In the genomic region with DNA sequence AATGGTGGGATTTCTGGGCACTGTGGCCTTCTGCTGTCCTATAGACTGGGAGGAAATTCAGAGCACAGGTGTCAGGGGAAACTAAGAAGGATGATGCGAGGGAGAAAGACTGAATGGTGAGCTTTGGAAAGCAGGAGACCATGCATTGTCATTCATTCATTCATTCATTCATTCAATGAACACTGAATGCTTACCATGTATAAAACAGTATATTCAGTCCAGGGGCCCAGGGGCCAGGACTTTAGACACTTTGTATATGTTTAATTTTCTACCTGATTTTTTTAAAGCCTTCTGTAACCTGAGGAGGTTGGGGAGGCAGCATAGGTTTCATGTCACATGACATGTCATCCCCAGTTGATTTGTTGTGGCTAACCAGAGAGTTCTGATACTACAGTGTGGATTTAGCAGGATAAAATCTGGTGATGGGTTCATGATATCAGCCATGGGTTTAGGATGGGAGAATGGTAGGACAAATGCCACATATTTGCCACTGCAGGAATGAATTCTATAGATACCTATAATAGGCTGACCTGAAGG, we compare ENCODE assay signal across 15 cellular contexts.
"Had no signal": no experiment of that assay in that cellular context is flagged by ENCODE, and none has a peak within 500 bp of the region (broad histone marks: within the 10 kb centered on the region; RNA-seq: fewer than 3 reads in every experiment).

No MANE protein-coding gene starts in this region.

- H3K9me3 ChIP-seq: neutrophil, right atrium auricular region had no signal

- H3K4me1 Mint-ChIP-seq: naive thymus-derived CD4-positive, alpha-beta T cell had no signal

- H3K36me3 ChIP-seq: right atrium auricular region had no signal

- H3K4me3 Mint-ChIP-seq: naive thymus-derived CD4-positive, alpha-beta T cell; type B pancreatic cell had no signal

- H3K27me3 ChIP-seq: dorsolateral prefrontal cortex, neutrophil, right atrium auricular region had no signal

- H3K27ac Mint-ChIP-seq: naive thymus-derived CD4-positive, alpha-beta T cell; type B pancreatic cell had no signal

- DNase-seq: cortex of kidney; dorsolateral prefrontal cortex; effector CD8-positive, alpha-beta T cell; foreskin melanocyte; hippocampal formation; left colon; mesendoderm; naive thymus-derived CD4-positive, alpha-beta T cell; posterior cingulate gyrus; small intestine; stimulated activated CD4-positive, alpha-beta T cell treated with anti-CD3 and anti-CD28 coated beads, Interleukin-2, amount 100 ng/mL, for 48 hours; stimulated activated naive CD4-positive, alpha-beta T cell treated with Interleukin-2 at 50 U/mL for 16 hours had no signal

- ATAC-seq: left colon; naive thymus-derived CD4-positive, alpha-beta T cell had no signal

- H3K27ac ChIP-seq: dorsolateral prefrontal cortex, neutrophil, right atrium auricular region had no signal

- H3K4me3 ChIP-seq: dorsolateral prefrontal cortex, right atrium auricular region had no signal

- H3K36me3 Mint-ChIP-seq: naive thymus-derived CD4-positive, alpha-beta T cell; type B pancreatic cell had no signal

- H3K9me3 Mint-ChIP-seq: naive thymus-derived CD4-positive, alpha-beta T cell; type B pancreatic cell had no signal
